In genomic region chr20:14691994-14692393, GRCh38 we compare ENCODE assay signal across 18 cellular contexts.
"Had no signal": no experiment of that assay in that cellular context is flagged by ENCODE, and none has a peak within 500 bp of the region (broad histone marks: within the 10 kb centered on the region; RNA-seq: fewer than 3 reads in every experiment).

No MANE protein-coding gene starts in this region.

- H3K36me3 ChIP-seq: ascending aorta, cardiac muscle cell, heart left ventricle, sigmoid colon had no signal

- H3K27me3 ChIP-seq: ascending aorta, cardiac muscle cell, foreskin keratinocyte, heart left ventricle, sigmoid colon, testis had no signal

- H3K4me1 Mint-ChIP-seq: activated CD4-positive, alpha-beta T cell treated with anti-CD3 and anti-CD28 coated beads, Interleukin-2, amount 10 ng/mL, durations not matched to agents 7 days and 5 days; activated naive CD8-positive, alpha-beta T cell treated with anti-CD3 and anti-CD28 coated beads, Interleukin-2, amount 50 U/mL, for 24 hours; memory B cell; WTC11 had no signal

- H3K27ac Mint-ChIP-seq: activated CD4-positive, alpha-beta T cell treated with anti-CD3 and anti-CD28 coated beads, Interleukin-2, amount 10 ng/mL, durations not matched to agents 7 days and 5 days; activated naive CD8-positive, alpha-beta T cell treated with anti-CD3 and anti-CD28 coated beads, Interleukin-2, amount 50 U/mL, for 24 hours; memory B cell; nephron; stimulated activated naive CD8-positive, alpha-beta T cell treated with anti-CD3 and anti-CD28 coated beads, Interleukin-15, Interleukin-2, amounts not matched to agents 100 ng/mL and 50 ng/mL, for 24 hours; WTC11 had no signal

- H3K4me3 Mint-ChIP-seq: activated CD4-positive, alpha-beta T cell treated with anti-CD3 and anti-CD28 coated beads, Interleukin-2, amount 10 ng/mL, durations not matched to agents 7 days and 5 days; activated naive CD8-positive, alpha-beta T cell treated with anti-CD3 and anti-CD28 coated beads, Interleukin-2, amount 50 U/mL, for 24 hours; memory B cell; nephron; stimulated activated naive CD8-positive, alpha-beta T cell treated with anti-CD3 and anti-CD28 coated beads, Interleukin-15, Interleukin-2, amounts not matched to agents 100 ng/mL and 50 ng/mL, for 24 hours; WTC11 had no signal

- H3K4me1 ChIP-seq: ascending aorta, heart left ventricle, testis had no signal

- H3K4me3 ChIP-seq: ascending aorta, cardiac muscle cell, heart left ventricle, sigmoid colon, testis had no signal

- DNase-seq: activated CD4-positive, alpha-beta T cell treated with anti-CD3 and anti-CD28 coated beads, Interleukin-2, amount 10 ng/mL, durations not matched to agents 7 days and 5 days; activated CD8-positive, alpha-beta memory T cell treated with anti-CD3 and anti-CD28 coated beads for 24 hours; activated naive CD4-positive, alpha-beta T cell treated with Interleukin-2 at 50 U/mL for 16 hours; activated naive CD8-positive, alpha-beta T cell treated with anti-CD3 and anti-CD28 coated beads, Interleukin-2, amount 50 U/mL, for 24 hours; foreskin keratinocyte; heart left ventricle; islet precursor cell; occipital lobe; sigmoid colon; stimulated activated CD4-positive, alpha-beta T cell treated with anti-CD3 and anti-CD28 coated beads, Interleukin-4, amount 100 ng/mL, for 1 hour; testis had no signal

- H3K27me3 Mint-ChIP-seq: activated CD4-positive, alpha-beta T cell treated with anti-CD3 and anti-CD28 coated beads, Interleukin-2, amount 10 ng/mL, durations not matched to agents 7 days and 5 days; activated naive CD8-positive, alpha-beta T cell treated with anti-CD3 and anti-CD28 coated beads, Interleukin-2, amount 50 U/mL, for 24 hours; memory B cell; stimulated activated naive CD8-positive, alpha-beta T cell treated with anti-CD3 and anti-CD28 coated beads, Interleukin-15, Interleukin-2, amounts not matched to agents 100 ng/mL and 50 ng/mL, for 24 hours had no signal

- H3K27ac ChIP-seq: ascending aorta, cardiac muscle cell, foreskin keratinocyte, heart left ventricle, sigmoid colon, testis had no signal

- ATAC-seq: activated naive CD8-positive, alpha-beta T cell treated with anti-CD3 and anti-CD28 coated beads, Interleukin-2, amount 50 U/mL, for 24 hours; foreskin keratinocyte; heart left ventricle; left lobe of liver; WTC11 had no signal

- H3K36me3 Mint-ChIP-seq: memory B cell, WTC11 had no signal

- H3K9me3 Mint-ChIP-seq: memory B cell, nephron, WTC11 had no signal

- H3K9me3 ChIP-seq: ascending aorta, heart left ventricle, sigmoid colon, testis had no signal
